In the genomic region with DNA sequence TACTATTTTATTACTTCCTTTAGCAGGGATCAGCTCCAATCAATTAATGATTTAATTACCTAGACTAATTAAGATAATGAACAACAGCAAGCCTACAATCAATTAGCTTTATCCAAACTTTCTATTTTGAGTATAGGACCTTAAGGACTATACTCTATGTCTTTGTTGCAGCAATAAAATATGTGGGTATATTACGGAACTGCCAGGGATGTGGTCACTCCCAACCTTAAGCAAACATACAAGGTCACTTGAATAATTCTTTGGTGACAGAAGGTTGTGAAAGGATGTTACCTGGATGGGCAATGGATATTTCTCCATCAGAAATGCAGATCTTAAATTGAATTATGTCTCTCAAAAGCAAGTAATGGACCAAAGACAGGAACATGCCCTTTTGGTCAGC, we compare ENCODE assay signal across 29 cellular contexts.
"Had no signal": no experiment of that assay in that cellular context is flagged by ENCODE, and none has a peak within 500 bp of the region (broad histone marks: within the 10 kb centered on the region; RNA-seq: fewer than 3 reads in every experiment).

No MANE protein-coding gene starts in this region.

- H3K27me3 Mint-ChIP-seq: progenitor cell of endocrine pancreas; stimulated activated memory B cell treated with anti-CD40 and anti-IgM and Interleukin-4, amounts not matched to agents 10 μg/mL and 1 μg/mL and 100 μg/mL, for 72 hours; stimulated activated naive CD8-positive, alpha-beta T cell treated with anti-CD3 and anti-CD28 coated beads, Interleukin-15, amount 100 ng/mL, for 72 hours had no signal

- H3K4me3 ChIP-seq: neural progenitor cell, ovary, psoas muscle, right lobe of liver, sigmoid colon, smooth muscle cell, spleen, thoracic aorta, thyroid gland, tibial nerve, upper lobe of left lung, uterus had no signal

- H3K4me3 Mint-ChIP-seq: naive thymus-derived CD4-positive, alpha-beta T cell; natural killer cell; neural progenitor cell; stimulated activated memory B cell treated with anti-CD40 and anti-IgM and Interleukin-4, amounts not matched to agents 10 μg/mL and 1 μg/mL and 100 μg/mL, for 72 hours; stimulated activated naive CD8-positive, alpha-beta T cell treated with anti-CD3 and anti-CD28 coated beads, Interleukin-15, amount 100 ng/mL, for 72 hours had no signal

- H3K36me3 Mint-ChIP-seq: naive thymus-derived CD4-positive, alpha-beta T cell; natural killer cell; stimulated activated memory B cell treated with anti-CD40 and anti-IgM and Interleukin-4, amounts not matched to agents 10 μg/mL and 1 μg/mL and 100 μg/mL, for 72 hours had no signal

- H3K9me3 ChIP-seq: ovary, psoas muscle, right lobe of liver, sigmoid colon, spleen, thoracic aorta, thyroid gland, tibial nerve, upper lobe of left lung, uterus had no signal

- H3K27ac Mint-ChIP-seq: naive thymus-derived CD4-positive, alpha-beta T cell; natural killer cell; progenitor cell of endocrine pancreas; stimulated activated memory B cell treated with anti-CD40 and anti-IgM and Interleukin-4, amounts not matched to agents 10 μg/mL and 1 μg/mL and 100 μg/mL, for 72 hours; stimulated activated naive CD8-positive, alpha-beta T cell treated with anti-CD3 and anti-CD28 coated beads, Interleukin-15, amount 100 ng/mL, for 72 hours had no signal

- H3K27ac ChIP-seq: neural progenitor cell, ovary, parathyroid adenoma, psoas muscle, right lobe of liver, sigmoid colon, spleen, thoracic aorta, thyroid gland, tibial nerve, upper lobe of left lung, uterus had no signal

- ATAC-seq: naive thymus-derived CD4-positive, alpha-beta T cell; natural killer cell; psoas muscle; right cardiac atrium; right lobe of liver; stimulated activated memory B cell treated with anti-CD40 and anti-IgM and Interleukin-4, amounts not matched to agents 10 μg/mL and 1 μg/mL and 100 μg/mL, for 72 hours; stimulated activated naive CD8-positive, alpha-beta T cell treated with anti-CD3 and anti-CD28 coated beads, Interleukin-15, amount 100 ng/mL, for 72 hours; stimulated activated naive CD8-positive, alpha-beta T cell treated with anti-CD3 and anti-CD28 coated beads, Interleukin-15, Interleukin-2, amounts not matched to agents 100 U/mL and 50 U/mL, for 24 hours had no signal

- H3K27me3 ChIP-seq: neural progenitor cell, right lobe of liver, sigmoid colon, thyroid gland, tibial nerve, upper lobe of left lung, uterus had no signal

- DNase-seq: naive thymus-derived CD4-positive, alpha-beta T cell; natural killer cell; occipital lobe; ovary; posterior cingulate gyrus; psoas muscle; right cardiac atrium; right lobe of liver; sigmoid colon; spleen; stimulated activated CD4-positive, alpha-beta T cell treated with anti-CD3 and anti-CD28 coated beads, Interleukin-12 subunit alpha, Interleukin-12 subunit beta, amount 100 ng/mL, for 4 hours; stimulated activated CD4-positive, alpha-beta T cell treated with anti-CD3 and anti-CD28 coated beads, Interleukin-1b, Interleukin-23, amount 100 ng/mL, for 48 hours; stimulated activated CD4-positive, alpha-beta T cell treated with anti-CD3 and anti-CD28 coated beads, Interleukin-4, amount 100 ng/mL, for 1 hour; stimulated activated CD4-positive, alpha-beta T cell treated with anti-CD3 and anti-CD28 coated beads, Interleukin-4, amount 100 ng/mL, for 4 hours; stimulated activated CD8-positive, alpha-beta memory T cell treated with anti-CD3 and anti-CD28 coated beads, Interleukin-4, amount 100 ng/mL, for 48 hours; stimulated activated naive CD4-positive, alpha-beta T cell; stimulated activated naive CD8-positive, alpha-beta T cell treated with anti-CD3 and anti-CD28 coated beads, Interleukin-15, amount 100 ng/mL, for 72 hours; stimulated activated naive CD8-positive, alpha-beta T cell treated with anti-CD3 and anti-CD28 coated beads, Interleukin-15, Interleukin-2, amounts not matched to agents 100 U/mL and 50 U/mL, for 24 hours; thyroid gland; trophoblast cell; upper lobe of left lung; uterus had no signal

- H3K4me1 ChIP-seq: parathyroid adenoma, psoas muscle, right lobe of liver, sigmoid colon, spleen, thyroid gland, upper lobe of left lung, uterus had no signal

- H3K9me3 Mint-ChIP-seq: stimulated activated memory B cell treated with anti-CD40 and anti-IgM and Interleukin-4, amounts not matched to agents 10 μg/mL and 1 μg/mL and 100 μg/mL, for 72 hours; stimulated activated naive CD8-positive, alpha-beta T cell treated with anti-CD3 and anti-CD28 coated beads, Interleukin-15, amount 100 ng/mL, for 72 hours had no signal

- H3K4me1 Mint-ChIP-seq: naive thymus-derived CD4-positive, alpha-beta T cell; natural killer cell; stimulated activated memory B cell treated with anti-CD40 and anti-IgM and Interleukin-4, amounts not matched to agents 10 μg/mL and 1 μg/mL and 100 μg/mL, for 72 hours; stimulated activated naive CD8-positive, alpha-beta T cell treated with anti-CD3 and anti-CD28 coated beads, Interleukin-15, amount 100 ng/mL, for 72 hours had no signal

- H3K36me3 ChIP-seq: neural progenitor cell, ovary, right lobe of liver, sigmoid colon, spleen, thoracic aorta, thyroid gland, tibial nerve, upper lobe of left lung, uterus had no signal
